Comparison of ENCODE assay signal across 5 cellular contexts in genomic region chr4:76042241-76042998, GRCh38. TPM values are rescaled to one million over a fixed set of nuclear protein-coding genes. Genes with fewer than 3 reads are reported as not detected.
"Had no signal": no experiment of that assay in that cellular context is flagged by ENCODE, and none has a peak within 500 bp of the region (broad histone marks: within the 10 kb centered on the region; RNA-seq: fewer than 3 reads in every experiment).

No MANE protein-coding gene starts in this region.

RNA-seq across cellular contexts. Expression of gene CXCL11, which starts 6.5 kb away (rescaled TPM):
- total RNA-seq: SJSA1 had no signal

RNA-seq across cellular contexts. Expression of gene CXCL10, which starts 19.1 kb away (rescaled TPM):
- total RNA-seq: body of pancreas, suprapubic skin had no signal

RNA-seq across cellular contexts. Expression of gene ART3, which starts 32.1 kb away (rescaled TPM):
- total RNA-seq: epithelial cell of proximal tubule, mononuclear cell had no signal

RNA-seq across cellular contexts. Expression of gene CXCL9, which starts 35.1 kb away (rescaled TPM):
- total RNA-seq: epithelial cell of proximal tubule, SJSA1 had no signal
